11 cellular contexts compared by ENCODE assay signal in genomic region chr4:2746891-2747695, GRCh38. TPM values are rescaled to one million over a fixed set of nuclear protein-coding genes. Genes with fewer than 3 reads are reported as not detected.
DNase-seq lines count a peak whose midpoint lies in the region; ATAC-seq and TF ChIP-seq lines count a peak whose summit lies in the region.
"Had no signal": no experiment of that assay in that cellular context is flagged by ENCODE, and none has a peak within 500 bp of the region (broad histone marks: within the 10 kb centered on the region; RNA-seq: fewer than 3 reads in every experiment).

No MANE protein-coding gene starts in this region.

- peaks cover 75% of the 10 kb centered on the region for H3K4me1 Mint-ChIP-seq in dendritic cell treated with granulocyte-macrophage colony-stimulating factor and Interleukin-4, amounts not matched to agents 40 ng/mL and 50 ng/mL, for 4 days (ENCODE audit: low read depth)
- H3K4me1 Mint-ChIP-seq in osteocyte (ENCODE audit: unreplicated experiment): peaks cover 20% of the 10 kb centered on the region

- H3K9me3 ChIP-seq in SK-N-SH: no peaks in the 10 kb centered on the region
- H3K9me3 ChIP-seq in OCI-LY3 (ENCODE audit: insufficient read depth, low read length): no peaks in the 10 kb centered on the region
- H3K9me3 ChIP-seq: prostate gland had no signal

- peak overlapping the region; percentile 44; the same call in 1 of the 2 replicates for H3K4me2 ChIP-seq in SK-N-SH
- peak overlapping the region; percentile 67 for H3K4me2 ChIP-seq in OCI-LY3 (ENCODE audit: low read length)

- peaks cover 76% of the 10 kb centered on the region for H3K36me3 Mint-ChIP-seq in dendritic cell treated with granulocyte-macrophage colony-stimulating factor and Interleukin-4, amounts not matched to agents 40 ng/mL and 50 ng/mL, for 4 days (ENCODE audit: low read depth)
- H3K36me3 Mint-ChIP-seq in osteocyte (ENCODE audit: unreplicated experiment): peaks cover 25% of the 10 kb centered on the region

- TF ChIP-seq CTCF in SK-N-SH (IDR thresholded peaks at IDR 0.05) (no peak), OCI-LY3 (IDR thresholded peaks at IDR 0.05; ENCODE audit: low read depth, low read length) (no peak), osteocyte (IDR thresholded peaks at IDR 0.05) (no peak)

- DNase-seq in SK-N-SH (no peak), osteocyte (ENCODE audit: extremely low spot score, unreplicated experiment) (no peak), NCI-H2196 treated with DMSO at 0.1 percent for 48 hours (lab: John Stamatoyannopoulos, UW; ENCODE audit: unreplicated experiment) (no peak), NCI-H1417 (lab: John Stamatoyannopoulos, UW) (no peak), AG20443 (ENCODE audit: low spot score) (no peak)
- DNase-seq: GF-D8, NCI-H2029 had no signal

- H3K79me2 ChIP-seq in SK-N-SH (ENCODE audit: insufficient read depth): peaks cover 39% of the 10 kb centered on the region
- H3K79me2 ChIP-seq in OCI-LY3 (ENCODE audit: low read length): peaks cover 20% of the 10 kb centered on the region; the same call in 1 of the 2 replicates

- H3K4me3 Mint-ChIP-seq in dendritic cell treated with granulocyte-macrophage colony-stimulating factor and Interleukin-4, amounts not matched to agents 40 ng/mL and 50 ng/mL, for 4 days: peak overlapping the region; percentile 53
- no peak overlapping the region for H3K4me3 Mint-ChIP-seq in osteocyte (ENCODE audit: unreplicated experiment)

- H2AFZ ChIP-seq in SK-N-SH (ENCODE audit: low read depth) (no peak overlapping the region), OCI-LY3 (ENCODE audit: low read depth, low read length) (no peak overlapping the region)

- TF ChIP-seq RAD21 in SK-N-SH (IDR thresholded peaks at IDR 0.05; ENCODE audit: low read length): no peak

- H3K9me2 ChIP-seq in SK-N-SH: no peaks in the 10 kb centered on the region

- no peak overlapping the region for H3K4me3 ChIP-seq in SK-N-SH (ENCODE audit: low read depth in 2 of 2, low read length in 1 of 2)
- H3K4me3 ChIP-seq in OCI-LY3 (ENCODE audit: low read length): peak overlapping the region; percentile 39
- H3K4me3 ChIP-seq: prostate gland had no signal

- H3K9me3 Mint-ChIP-seq in dendritic cell treated with granulocyte-macrophage colony-stimulating factor and Interleukin-4, amounts not matched to agents 40 ng/mL and 50 ng/mL, for 4 days: no peaks in the 10 kb centered on the region
- H3K9me3 Mint-ChIP-seq in osteocyte (ENCODE audit: unreplicated experiment): no peaks in the 10 kb centered on the region

- peak overlapping the region; percentile 95 for H3K27ac Mint-ChIP-seq in dendritic cell treated with granulocyte-macrophage colony-stimulating factor and Interleukin-4, amounts not matched to agents 40 ng/mL and 50 ng/mL, for 4 days
- H3K27ac Mint-ChIP-seq in osteocyte (ENCODE audit: unreplicated experiment): peak overlapping the region; percentile 29

- intact Hi-C loops in dendritic cell treated with granulocyte-macrophage colony-stimulating factor and Interleukin-4, amounts not matched to agents 40 ng/mL and 50 ng/mL, for 4 days (cut with micrococcal nuclease): loop anchor here (1.0 kb wide), 1 partner anchor 9 kb away; the partner anchor contains the start of gene TNIP2

- H3K27me3 ChIP-seq in SK-N-SH (ENCODE audit: insufficient read depth) (no peaks in the 10 kb centered on the region), OCI-LY3 (ENCODE audit: low read depth, low read length) (no peaks in the 10 kb centered on the region)

- POLR2A ChIA-PET in SK-N-SH (lab: Yijun Ruan, JAX): no interaction called here

- H4K20me1 ChIP-seq in SK-N-SH (ENCODE audit: insufficient read depth): 0 out of 2 replicates have a peak, but pooled peaks cover 6% of the 10 kb centered on the region
- peaks cover 31% of the 10 kb centered on the region; the same call in 1 of the 2 replicates for H4K20me1 ChIP-seq in OCI-LY3 (ENCODE audit: insufficient read depth, low read length)

- ATAC-seq in SK-N-SH treated with all-trans-retinoic acid at 6 μM for 48 hours: no peak

- peaks cover 3 to 52% of the 10 kb centered on the region in 2 experiments for H3K36me3 ChIP-seq in SK-N-SH (replicated peaks in 1 of 2; ENCODE audit: control insufficient read depth in 1 of 2, insufficient read depth in 2 of 2, low read length in 1 of 2)
- H3K36me3 ChIP-seq in OCI-LY3 (replicated peaks; ENCODE audit: low read depth, low read length): peaks cover 44% of the 10 kb centered on the region

- no peak overlapping the region for H3K9ac ChIP-seq in SK-N-SH
- peak overlapping the region; percentile 29; the same call in 1 of the 2 replicates for H3K9ac ChIP-seq in OCI-LY3 (ENCODE audit: low read length)

- peak overlapping the region in 1 of 2 experiments; percentile 28; a peak in 1 of 4 replicates for H3K27ac ChIP-seq in SK-N-SH (ENCODE audit: low read depth in 2 of 2, low read length in 1 of 2)
- peak overlapping the region; percentile 76 for H3K27ac ChIP-seq in OCI-LY3 (ENCODE audit: low read length)
- H3K27ac ChIP-seq: prostate gland had no signal

- H3K4me1 ChIP-seq in SK-N-SH (ENCODE audit: control insufficient read depth in 1 of 2, insufficient read depth in 2 of 2, low read depth in 1 of 2, low read length in 1 of 2) (peaks cover 0 to 10% of the 10 kb centered on the region in 2 experiments; a peak in 2 of 4 replicates), OCI-LY3 (ENCODE audit: low read length) (peaks cover 36% of the 10 kb centered on the region)

- 90% methylated on average over 13 of the region's 16 CpGs for WGBS in SK-N-SH (ENCODE audit: low lambda C conversion rate)

- no peaks in the 10 kb centered on the region for H3F3A ChIP-seq in SK-N-SH (replicated peaks; ENCODE audit: insufficient read depth)

- no peaks in the 10 kb centered on the region for H3K27me3 Mint-ChIP-seq in dendritic cell treated with granulocyte-macrophage colony-stimulating factor and Interleukin-4, amounts not matched to agents 40 ng/mL and 50 ng/mL, for 4 days
- no peaks in the 10 kb centered on the region for H3K27me3 Mint-ChIP-seq in osteocyte (ENCODE audit: unreplicated experiment)

- CTCF ChIA-PET in SK-N-SH (lab: Yijun Ruan, JAX): no interaction called here

- no peak for TF ChIP-seq EP300 in SK-N-SH (IDR thresholded peaks at IDR 0.05; ENCODE audit: borderline replicate concordance in 1 of 2, low read depth in 1 of 2, low read length in 1 of 2)

TF ChIP-seq in SK-N-SH, 30 proteins besides CTCF, POLR2A, EP300 and RAD21:
- TF ChIP-seq TAF1 (IDR thresholded peaks at IDR 0.05; ENCODE audit: borderline replicate concordance, low read depth, low read length): no peak
- no peak for TF ChIP-seq JUND (IDR thresholded peaks at IDR 0.05)
- no peak for TF ChIP-seq GATA2 (CRISPR knock-in tag; IDR thresholded peaks at IDR 0.05)
- TF ChIP-seq NFIC (IDR thresholded peaks at IDR 0.05; ENCODE audit: borderline replicate concordance): no peak
- TF ChIP-seq, protein P1, sequence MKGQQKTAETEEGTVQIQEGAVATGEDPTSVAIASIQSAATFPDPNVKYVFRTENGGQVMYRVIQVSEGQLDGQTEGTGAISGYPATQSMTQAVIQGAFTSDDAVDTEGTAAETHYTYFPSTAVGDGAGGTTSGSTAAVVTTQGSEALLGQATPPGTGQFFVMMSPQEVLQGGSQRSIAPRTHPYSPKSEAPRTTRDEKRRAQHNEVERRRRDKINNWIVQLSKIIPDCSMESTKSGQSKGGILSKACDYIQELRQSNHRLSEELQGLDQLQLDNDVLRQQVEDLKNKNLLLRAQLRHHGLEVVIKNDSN (IDR thresholded peaks at IDR 0.05; ENCODE audit: borderline replicate concordance, low read depth): no peak
- TF ChIP-seq FOXJ3 (CRISPR knock-in tag; IDR thresholded peaks at IDR 0.05): no peak
- TF ChIP-seq, protein P2, sequence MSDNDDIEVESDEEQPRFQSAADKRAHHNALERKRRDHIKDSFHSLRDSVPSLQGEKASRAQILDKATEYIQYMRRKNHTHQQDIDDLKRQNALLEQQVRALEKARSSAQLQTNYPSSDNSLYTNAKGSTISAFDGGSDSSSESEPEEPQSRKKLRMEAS (IDR thresholded peaks at IDR 0.05; ENCODE audit: low read depth): no peak
- no peak for TF ChIP-seq EZH2phosphoT487 (IDR thresholded peaks at IDR 0.05; ENCODE audit: borderline replicate concordance, low read depth)

TF ChIP-seq in SK-N-SH treated with all-trans-retinoic acid at 6 μM for 48 hours, 23 proteins besides CTCF, POLR2A, EP300 and RAD21:
- TF ChIP-seq CREB5 (CRISPR knock-in tag; IDR thresholded peaks at IDR 0.05; ENCODE audit: low read depth) (no peak), ZFP30 (CRISPR knock-in tag; IDR thresholded peaks at IDR 0.05) (no peak)

RNA-seq across cellular contexts. Expression of gene TNIP2, which starts 9.0 kb away (rescaled TPM):
- 68.2 and 78.9 TPM in 2 replicates for polyA plus RNA-seq in SK-N-SH (2012; rRNA removed)
- 47.4 and 57.1 TPM in 2 replicates for polyA plus RNA-seq in SK-N-SH (2012; cell fraction: cytosol; rRNA removed)
- 175 and 261 TPM in 2 replicates for polyA plus RNA-seq in SK-N-SH (2012; cell fraction: nucleus; rRNA removed)
- 32.7 and 34.0 TPM in 2 replicates for total RNA-seq in osteocyte

RNA-seq across cellular contexts. Expression of gene SH3BP2, which starts 45.8 kb away (rescaled TPM):
- 25.2 and 26.8 TPM in 2 replicates for polyA plus RNA-seq in SK-N-SH (2012; rRNA removed)
- 5.6 and 8.5 TPM in 2 replicates for polyA plus RNA-seq in SK-N-SH (2012; cell fraction: cytosol; rRNA removed)
- polyA plus RNA-seq in SK-N-SH (2012; cell fraction: nucleus; rRNA removed): 132 and 143 TPM in 2 replicates
- 105 and 110 TPM in 2 replicates for total RNA-seq in osteocyte
